ENCODE assay signal across 7 cellular contexts in genomic region chr5:135707302-135707701, GRCh38.
"Had no signal": no experiment of that assay in that cellular context is flagged by ENCODE, and none has a peak within 500 bp of the region (broad histone marks: within the 10 kb centered on the region; RNA-seq: fewer than 3 reads in every experiment).

No MANE protein-coding gene starts in this region.

- H3K4me3 Mint-ChIP-seq: HFFc6 had no signal

- H3K27ac Mint-ChIP-seq: HFFc6 had no signal

- H3K27ac ChIP-seq: GM23248 had no signal

- H2AFZ ChIP-seq: GM23248 had no signal

- H3K4me3 ChIP-seq: GM23248, K562 had no signal

- ATAC-seq: K562 had no signal

- H3K9me3 Mint-ChIP-seq: HFFc6 had no signal

- H3K9ac ChIP-seq: GM23248 had no signal

- DNase-seq: GM23248, GOT3, H7, HCEC 1CT, HFFc6, IMR-90 had no signal
